In the genomic region with DNA sequence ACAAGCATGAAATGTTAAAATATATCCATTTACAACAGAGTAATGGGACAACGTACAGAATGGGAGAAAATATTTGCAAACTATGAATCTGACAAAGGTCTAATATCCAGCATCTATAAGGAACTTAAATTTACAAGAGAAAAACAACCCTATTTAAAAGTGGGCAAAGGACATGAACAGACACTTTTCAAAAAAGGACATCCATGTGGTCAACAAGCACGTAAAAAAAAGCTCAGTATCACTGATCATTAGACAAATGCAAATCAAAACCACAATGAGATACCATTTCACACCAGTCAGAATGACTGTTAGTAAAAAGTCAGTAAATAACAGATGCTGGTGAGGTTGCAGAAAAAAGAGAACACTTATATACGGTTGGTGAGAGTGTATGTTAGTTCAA, we compare ENCODE assay signal across 1 cellular context. TPM values are rescaled to one million over a fixed set of nuclear protein-coding genes. Genes with fewer than 3 reads are reported as not detected.
"Had no signal": no experiment of that assay in that cellular context is flagged by ENCODE, and none has a peak within 500 bp of the region (broad histone marks: within the 10 kb centered on the region; RNA-seq: fewer than 3 reads in every experiment).

No MANE protein-coding gene starts in this region.

RNA-seq across cellular contexts. Expression of a gene that starts 16.3 kb away (rescaled TPM):
- polyA plus RNA-seq: immature natural killer cell had no signal
